Comparison of ENCODE assay signal across 1 cellular context in the genomic region with DNA sequence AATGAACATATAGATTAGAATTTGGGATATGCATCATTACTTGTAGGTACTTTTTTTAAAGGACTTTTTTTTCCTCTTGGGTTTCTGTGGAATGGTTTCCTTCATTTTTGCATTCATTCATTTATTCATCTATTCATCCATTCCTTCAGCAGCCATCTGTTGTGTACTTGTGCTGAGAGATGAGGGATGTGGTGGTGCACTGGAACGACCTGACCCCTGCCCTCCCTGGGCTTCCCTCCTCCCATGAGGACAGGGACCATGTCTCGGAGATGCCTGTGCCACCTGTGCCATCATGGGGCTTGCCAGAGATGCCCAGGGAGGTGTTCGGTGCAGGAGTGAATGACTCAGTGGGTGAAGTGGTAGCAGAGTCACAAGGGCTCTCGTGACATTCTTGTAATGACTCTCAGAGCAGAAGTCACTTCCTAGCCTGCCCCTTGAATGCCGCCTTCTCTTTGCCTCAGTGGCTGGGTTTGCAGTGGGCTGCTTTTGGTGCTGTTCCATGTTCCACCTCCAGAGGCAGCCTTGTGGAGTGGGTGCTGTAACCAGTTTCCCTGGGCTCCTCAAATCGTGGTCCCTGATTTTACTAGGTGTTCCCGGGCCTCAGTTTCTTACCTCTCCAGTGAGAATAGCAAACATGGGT.
TF ChIP-seq lines count a peak whose summit lies in the region.

No MANE protein-coding gene starts in this region.

TF ChIP-seq in SK-N-SH treated with all-trans-retinoic acid at 6 μM for 48 hours, 23 proteins besides CTCF, POLR2A, EP300 and RAD21 (continued from another document):
- TF ChIP-seq ZNF565 (CRISPR knock-in tag; conservative IDR thresholded peaks at IDR 0.05; ENCODE audit: low read depth) (no peak), GLIS3 (CRISPR knock-in tag; IDR thresholded peaks at IDR 0.05) (no peak), SNAI2 (CRISPR knock-in tag; IDR thresholded peaks at IDR 0.05) (no peak), ZFP3 (CRISPR knock-in tag; IDR thresholded peaks at IDR 0.05) (no peak)
- TF ChIP-seq, protein P1, sequence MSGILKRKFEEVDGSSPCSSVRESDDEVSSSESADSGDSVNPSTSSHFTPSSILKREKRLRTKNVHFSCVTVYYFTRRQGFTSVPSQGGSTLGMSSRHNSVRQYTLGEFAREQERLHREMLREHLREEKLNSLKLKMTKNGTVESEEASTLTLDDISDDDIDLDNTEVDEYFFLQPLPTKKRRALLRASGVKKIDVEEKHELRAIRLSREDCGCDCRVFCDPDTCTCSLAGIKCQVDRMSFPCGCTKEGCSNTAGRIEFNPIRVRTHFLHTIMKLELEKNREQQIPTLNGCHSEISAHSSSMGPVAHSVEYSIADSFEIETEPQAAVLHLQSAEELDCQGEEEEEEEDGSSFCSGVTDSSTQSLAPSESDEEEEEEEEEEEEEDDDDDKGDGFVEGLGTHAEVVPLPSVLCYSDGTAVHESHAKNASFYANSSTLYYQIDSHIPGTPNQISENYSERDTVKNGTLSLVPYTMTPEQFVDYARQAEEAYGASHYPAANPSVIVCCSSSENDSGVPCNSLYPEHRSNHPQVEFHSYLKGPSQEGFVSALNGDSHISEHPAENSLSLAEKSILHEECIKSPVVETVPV (CRISPR knock-in tag; IDR thresholded peaks at IDR 0.05), result no peak
TF ChIP-seq in SK-N-SH treated with all-trans-retinoic acid at 6 μM for 48 hours: peak in this region for 0.
